In genomic region chr3:7461202-7461825, GRCh38 we compare ENCODE assay signal across 16 cellular contexts.
A peak's percentile ranks its signal among the peaks of the same experiment; 100 is the strongest.
DNase-seq lines count a peak whose midpoint lies in the region; ATAC-seq lines count a peak whose summit lies in the region.
"Had no signal": no experiment of that assay in that cellular context is flagged by ENCODE, and none has a peak within 500 bp of the region (broad histone marks: within the 10 kb centered on the region; RNA-seq: fewer than 3 reads in every experiment).

No MANE protein-coding gene starts in this region.

- ATAC-seq in GM18861 (IDR thresholded peaks at IDR 0.05; ENCODE audit: unreplicated experiment), result peak; percentile 99
- peak; percentile 71 for ATAC-seq in GM21390 (IDR thresholded peaks at IDR 0.05; ENCODE audit: unreplicated experiment)
- peak; percentile 91 for ATAC-seq in HG03025 (IDR thresholded peaks at IDR 0.05; ENCODE audit: low FRiP score, unreplicated experiment)
- ATAC-seq: natural killer cell treated with Interleukin-12 subunit alpha and Interleukin-12 subunit beta and Interleukin-15 and Interleukin-18, amount 100 ng/mL, for 72 hours; sciatic nerve had no signal

- DNase-seq in MV-4-11 (lab: John Stamatoyannopoulos, UW), result peak; percentile 8
- DNase-seq in kidney glomerular epithelial cell (lab: John Stamatoyannopoulos, UW), result no peak
- DNase-seq in activated naive CD4-positive, alpha-beta T cell treated with anti-CD3 and anti-CD28 coated beads, Interleukin-2, amount 50 U/mL, for 16 hours, result no peak
- no peak for DNase-seq in UCSD-AML1 (lab: John Stamatoyannopoulos, UW; ENCODE audit: unreplicated experiment)
- no peak for DNase-seq in NCI-H1436 treated with DMSO at 0.1 percent for 48 hours (lab: John Stamatoyannopoulos, UW)
- DNase-seq: activated CD4-positive, alpha-beta T cell treated with anti-CD3 and anti-CD28 coated beads, Interleukin-2, amount 50 U/mL, for 48 hours; activated gamma-delta T cell treated with Interleukin-2 at 50 U/mL for 16 hours; left ventricle myocardium inferior; Peyer's patch; substantia nigra; T-helper 2 cell had no signal
